Comparison of ENCODE assay signal across 8 cellular contexts in genomic region chr21:43717967-43718871, GRCh38. TPM values are rescaled to one million over a fixed set of nuclear protein-coding genes. Genes with fewer than 3 reads are reported as not detected.
DNase-seq lines count a peak whose midpoint lies in the region; ATAC-seq and TF ChIP-seq lines count a peak whose summit lies in the region.

No MANE protein-coding gene starts in this region.

- H3K9me3 Mint-ChIP-seq in HFFc6: no peaks in the 10 kb centered on the region
- no peaks in the 10 kb centered on the region for H3K9me3 Mint-ChIP-seq in activated naive CD8-positive, alpha-beta T cell (ENCODE audit: low read depth)
- no peaks in the 10 kb centered on the region for H3K9me3 Mint-ChIP-seq in stimulated activated effector memory CD8-positive, alpha-beta T cell treated with anti-CD3 and anti-CD28 coated beads, Interleukin-12 subunit alpha, Interleukin-12 subunit beta, amount 100 ng/mL, for 72 hours

- H3K36me3 Mint-ChIP-seq in HFFc6 (ENCODE audit: low read depth): no peaks in the 10 kb centered on the region
- no peaks in the 10 kb centered on the region for H3K36me3 Mint-ChIP-seq in activated naive CD8-positive, alpha-beta T cell
- peaks cover 18% of the 10 kb centered on the region for H3K36me3 Mint-ChIP-seq in stimulated activated effector memory CD8-positive, alpha-beta T cell treated with anti-CD3 and anti-CD28 coated beads, Interleukin-12 subunit alpha, Interleukin-12 subunit beta, amount 100 ng/mL, for 72 hours

- H3K4me1 Mint-ChIP-seq in HFFc6 (ENCODE audit: low read depth): peaks cover 32% of the 10 kb centered on the region
- peaks cover 31% of the 10 kb centered on the region for H3K4me1 Mint-ChIP-seq in activated naive CD8-positive, alpha-beta T cell (ENCODE audit: low read depth)
- peaks cover 52% of the 10 kb centered on the region for H3K4me1 Mint-ChIP-seq in stimulated activated effector memory CD8-positive, alpha-beta T cell treated with anti-CD3 and anti-CD28 coated beads, Interleukin-12 subunit alpha, Interleukin-12 subunit beta, amount 100 ng/mL, for 72 hours

- no peak for DNase-seq in HFFc6
- no peak for DNase-seq in stimulated activated effector memory CD8-positive, alpha-beta T cell treated with anti-CD3 and anti-CD28 coated beads, Interleukin-12 subunit alpha, Interleukin-12 subunit beta, amount 100 ng/mL, for 72 hours (ENCODE audit: low spot score in 2 of 2)
- no peak for DNase-seq in activated effector memory CD4-positive, alpha-beta T cell treated with Interleukin-2 at 50 U/mL for 16 hours
- DNase-seq in cortex of kidney (lab: John Stamatoyannopoulos, UW): no peak
- DNase-seq in stimulated activated CD4-positive, alpha-beta T cell treated with anti-CD3 and anti-CD28 coated beads, Interleukin-2, amount 100 ng/mL, for 24 hours: no peak
- no peak for DNase-seq in NK-92 (lab: John Stamatoyannopoulos, UW; ENCODE audit: unreplicated experiment)

- peaks cover 3% of the 10 kb centered on the region for H3K27me3 Mint-ChIP-seq in HFFc6 (ENCODE audit: insufficient read depth)
- no peaks in the 10 kb centered on the region for H3K27me3 Mint-ChIP-seq in activated naive CD8-positive, alpha-beta T cell

- TF ChIP-seq CTCF in HFFc6 (IDR thresholded peaks at IDR 0.05): no peak

- peak overlapping the region; percentile 24; the same call in 1 of the 2 replicates for H3K27ac Mint-ChIP-seq in HFFc6
- H3K27ac Mint-ChIP-seq in activated naive CD8-positive, alpha-beta T cell: peak overlapping the region; percentile 72
- H3K27ac Mint-ChIP-seq in stimulated activated effector memory CD8-positive, alpha-beta T cell treated with anti-CD3 and anti-CD28 coated beads, Interleukin-12 subunit alpha, Interleukin-12 subunit beta, amount 100 ng/mL, for 72 hours: no peak overlapping the region

- ATAC-seq in stimulated activated effector memory CD8-positive, alpha-beta T cell treated with anti-CD3 and anti-CD28 coated beads, Interleukin-12 subunit alpha, Interleukin-12 subunit beta, amount 100 ng/mL, for 72 hours: no peak

- H3K4me3 Mint-ChIP-seq in HFFc6: peak overlapping the region; percentile 90
- H3K4me3 Mint-ChIP-seq in activated naive CD8-positive, alpha-beta T cell: peak overlapping the region; percentile 86
- peak overlapping the region; percentile 85 for H3K4me3 Mint-ChIP-seq in stimulated activated effector memory CD8-positive, alpha-beta T cell treated with anti-CD3 and anti-CD28 coated beads, Interleukin-12 subunit alpha, Interleukin-12 subunit beta, amount 100 ng/mL, for 72 hours

- peak overlapping the region; percentile 61 for H3K4me3 ChIP-seq in iPS-11a (ENCODE audit: low read depth, low read length)

RNA-seq across cellular contexts. Expression of gene PDXK, which starts 0.7 kb away (rescaled TPM):
- 100 to 1,000 TPM; 154 to 160 (median 157) TPM for total RNA-seq in HFFc6 (2021; fragmentation: NEBNext Ultra II Directional; extraction: Animal tissue kit (Norgen Biotek cat#: 25700))

RNA-seq across cellular contexts. Expression of gene CSTB, which starts 57.9 kb away (rescaled TPM):
- total RNA-seq in HFFc6 (2021; fragmentation: NEBNext Ultra II Directional; extraction: Animal tissue kit (Norgen Biotek cat#: 25700)): 10 to 100 TPM; 56.7 to 71.4 (median 66.9) TPM

RNA-seq across cellular contexts. Expression of gene RRP1B, which starts 58.9 kb away (rescaled TPM):
- total RNA-seq in HFFc6 (2021; fragmentation: NEBNext Ultra II Directional; extraction: Animal tissue kit (Norgen Biotek cat#: 25700)): 10 to 100 TPM; 26.9 to 34.4 (median 27.6) TPM

RNA-seq across cellular contexts. Expression of gene HSF2BP, which starts 58.9 kb away (rescaled TPM):
- total RNA-seq in HFFc6 (2021; fragmentation: NEBNext Ultra II Directional; extraction: Animal tissue kit (Norgen Biotek cat#: 25700)): under 1 TPM; 0.33 to 0.90 (median 0.59) TPM
